Comparison of ENCODE assay signal across 1 cellular context in the genomic region with DNA sequence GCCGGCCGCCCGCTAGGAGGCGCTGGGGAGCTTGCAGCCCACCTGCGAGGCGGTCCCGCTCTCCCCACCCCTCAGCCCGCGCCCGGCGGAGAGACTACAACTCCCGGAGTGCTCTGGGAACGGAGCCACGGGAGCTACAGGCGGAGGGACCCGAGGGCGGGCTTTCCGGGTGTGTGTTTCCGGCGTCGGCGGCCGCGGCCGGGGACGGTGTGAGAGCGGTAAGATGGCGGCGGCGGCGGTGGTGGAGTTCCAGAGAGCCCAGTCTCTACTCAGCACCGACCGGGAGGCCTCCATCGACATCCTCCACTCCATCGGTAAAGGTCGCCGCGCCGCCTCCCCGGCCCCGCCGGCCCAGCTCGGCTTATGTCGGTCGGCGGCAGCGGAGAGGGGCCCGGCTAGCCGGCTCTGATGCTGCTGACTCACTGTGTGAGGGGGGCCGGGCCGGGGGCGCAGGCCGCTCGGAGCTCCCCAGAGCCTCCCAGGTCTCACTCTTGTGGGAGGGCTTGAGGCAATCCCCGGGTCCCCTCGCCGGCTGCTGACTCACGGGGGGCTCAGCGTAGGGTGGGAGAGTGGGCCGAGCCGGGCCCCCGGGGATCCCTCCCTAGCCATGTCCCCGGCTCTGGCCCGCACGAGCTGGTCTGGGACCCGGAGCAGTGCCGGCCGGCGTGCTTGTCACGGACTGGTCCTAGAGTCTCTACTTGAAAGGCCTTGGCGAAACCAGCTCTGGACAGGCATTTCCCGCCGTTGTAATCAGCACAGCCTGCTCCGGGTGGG.
TF ChIP-seq lines count a peak whose summit lies in the region.

A gene (plus strand): TSS at position 210 of the 774 bp plus-strand sequence. CDS start 14 bp downstream, at position 224.

TF ChIP-seq in K562, 482 proteins besides CTCF, POLR2A, EP300 and RAD21 (continued from another document and continues in another):
- TF ChIP-seq, protein P1, sequence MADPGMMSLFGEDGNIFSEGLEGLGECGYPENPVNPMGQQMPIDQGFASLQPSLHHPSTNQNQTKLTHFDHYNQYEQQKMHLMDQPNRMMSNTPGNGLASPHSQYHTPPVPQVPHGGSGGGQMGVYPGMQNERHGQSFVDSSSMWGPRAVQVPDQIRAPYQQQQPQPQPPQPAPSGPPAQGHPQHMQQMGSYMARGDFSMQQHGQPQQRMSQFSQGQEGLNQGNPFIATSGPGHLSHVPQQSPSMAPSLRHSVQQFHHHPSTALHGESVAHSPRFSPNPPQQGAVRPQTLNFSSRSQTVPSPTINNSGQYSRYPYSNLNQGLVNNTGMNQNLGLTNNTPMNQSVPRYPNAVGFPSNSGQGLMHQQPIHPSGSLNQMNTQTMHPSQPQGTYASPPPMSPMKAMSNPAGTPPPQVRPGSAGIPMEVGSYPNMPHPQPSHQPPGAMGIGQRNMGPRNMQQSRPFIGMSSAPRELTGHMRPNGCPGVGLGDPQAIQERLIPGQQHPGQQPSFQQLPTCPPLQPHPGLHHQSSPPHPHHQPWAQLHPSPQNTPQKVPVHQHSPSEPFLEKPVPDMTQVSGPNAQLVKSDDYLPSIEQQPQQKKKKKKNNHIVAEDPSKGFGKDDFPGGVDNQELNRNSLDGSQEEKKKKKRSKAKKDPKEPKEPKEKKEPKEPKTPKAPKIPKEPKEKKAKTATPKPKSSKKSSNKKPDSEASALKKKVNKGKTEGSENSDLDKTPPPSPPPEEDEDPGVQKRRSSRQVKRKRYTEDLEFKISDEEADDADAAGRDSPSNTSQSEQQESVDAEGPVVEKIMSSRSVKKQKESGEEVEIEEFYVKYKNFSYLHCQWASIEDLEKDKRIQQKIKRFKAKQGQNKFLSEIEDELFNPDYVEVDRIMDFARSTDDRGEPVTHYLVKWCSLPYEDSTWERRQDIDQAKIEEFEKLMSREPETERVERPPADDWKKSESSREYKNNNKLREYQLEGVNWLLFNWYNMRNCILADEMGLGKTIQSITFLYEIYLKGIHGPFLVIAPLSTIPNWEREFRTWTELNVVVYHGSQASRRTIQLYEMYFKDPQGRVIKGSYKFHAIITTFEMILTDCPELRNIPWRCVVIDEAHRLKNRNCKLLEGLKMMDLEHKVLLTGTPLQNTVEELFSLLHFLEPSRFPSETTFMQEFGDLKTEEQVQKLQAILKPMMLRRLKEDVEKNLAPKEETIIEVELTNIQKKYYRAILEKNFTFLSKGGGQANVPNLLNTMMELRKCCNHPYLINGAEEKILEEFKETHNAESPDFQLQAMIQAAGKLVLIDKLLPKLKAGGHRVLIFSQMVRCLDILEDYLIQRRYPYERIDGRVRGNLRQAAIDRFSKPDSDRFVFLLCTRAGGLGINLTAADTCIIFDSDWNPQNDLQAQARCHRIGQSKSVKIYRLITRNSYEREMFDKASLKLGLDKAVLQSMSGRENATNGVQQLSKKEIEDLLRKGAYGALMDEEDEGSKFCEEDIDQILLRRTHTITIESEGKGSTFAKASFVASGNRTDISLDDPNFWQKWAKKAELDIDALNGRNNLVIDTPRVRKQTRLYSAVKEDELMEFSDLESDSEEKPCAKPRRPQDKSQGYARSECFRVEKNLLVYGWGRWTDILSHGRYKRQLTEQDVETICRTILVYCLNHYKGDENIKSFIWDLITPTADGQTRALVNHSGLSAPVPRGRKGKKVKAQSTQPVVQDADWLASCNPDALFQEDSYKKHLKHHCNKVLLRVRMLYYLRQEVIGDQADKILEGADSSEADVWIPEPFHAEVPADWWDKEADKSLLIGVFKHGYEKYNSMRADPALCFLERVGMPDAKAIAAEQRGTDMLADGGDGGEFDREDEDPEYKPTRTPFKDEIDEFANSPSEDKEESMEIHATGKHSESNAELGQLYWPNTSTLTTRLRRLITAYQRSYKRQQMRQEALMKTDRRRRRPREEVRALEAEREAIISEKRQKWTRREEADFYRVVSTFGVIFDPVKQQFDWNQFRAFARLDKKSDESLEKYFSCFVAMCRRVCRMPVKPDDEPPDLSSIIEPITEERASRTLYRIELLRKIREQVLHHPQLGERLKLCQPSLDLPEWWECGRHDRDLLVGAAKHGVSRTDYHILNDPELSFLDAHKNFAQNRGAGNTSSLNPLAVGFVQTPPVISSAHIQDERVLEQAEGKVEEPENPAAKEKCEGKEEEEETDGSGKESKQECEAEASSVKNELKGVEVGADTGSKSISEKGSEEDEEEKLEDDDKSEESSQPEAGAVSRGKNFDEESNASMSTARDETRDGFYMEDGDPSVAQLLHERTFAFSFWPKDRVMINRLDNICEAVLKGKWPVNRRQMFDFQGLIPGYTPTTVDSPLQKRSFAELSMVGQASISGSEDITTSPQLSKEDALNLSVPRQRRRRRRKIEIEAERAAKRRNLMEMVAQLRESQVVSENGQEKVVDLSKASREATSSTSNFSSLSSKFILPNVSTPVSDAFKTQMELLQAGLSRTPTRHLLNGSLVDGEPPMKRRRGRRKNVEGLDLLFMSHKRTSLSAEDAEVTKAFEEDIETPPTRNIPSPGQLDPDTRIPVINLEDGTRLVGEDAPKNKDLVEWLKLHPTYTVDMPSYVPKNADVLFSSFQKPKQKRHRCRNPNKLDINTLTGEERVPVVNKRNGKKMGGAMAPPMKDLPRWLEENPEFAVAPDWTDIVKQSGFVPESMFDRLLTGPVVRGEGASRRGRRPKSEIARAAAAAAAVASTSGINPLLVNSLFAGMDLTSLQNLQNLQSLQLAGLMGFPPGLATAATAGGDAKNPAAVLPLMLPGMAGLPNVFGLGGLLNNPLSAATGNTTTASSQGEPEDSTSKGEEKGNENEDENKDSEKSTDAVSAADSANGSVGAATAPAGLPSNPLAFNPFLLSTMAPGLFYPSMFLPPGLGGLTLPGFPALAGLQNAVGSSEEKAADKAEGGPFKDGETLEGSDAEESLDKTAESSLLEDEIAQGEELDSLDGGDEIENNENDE (IDR thresholded peaks at IDR 0.05; ENCODE audit: low read depth, low read length), result no peak
- TF ChIP-seq, protein P2, sequence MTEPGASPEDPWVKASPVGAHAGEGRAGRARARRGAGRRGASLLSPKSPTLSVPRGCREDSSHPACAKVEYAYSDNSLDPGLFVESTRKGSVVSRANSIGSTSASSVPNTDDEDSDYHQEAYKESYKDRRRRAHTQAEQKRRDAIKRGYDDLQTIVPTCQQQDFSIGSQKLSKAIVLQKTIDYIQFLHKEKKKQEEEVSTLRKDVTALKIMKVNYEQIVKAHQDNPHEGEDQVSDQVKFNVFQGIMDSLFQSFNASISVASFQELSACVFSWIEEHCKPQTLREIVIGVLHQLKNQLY (CRISPR knock-in tag; conservative IDR thresholded peaks at IDR 0.05), result no peak
- TF ChIP-seq GABPB1 (CRISPR knock-in tag; IDR thresholded peaks at IDR 0.05) (peak; percentile 97), KLF10 (CRISPR knock-in tag; IDR thresholded peaks at IDR 0.05) (no peak), MECOM (CRISPR knock-in tag; IDR thresholded peaks at IDR 0.05) (no peak), ETV1 (tag; conservative IDR thresholded peaks at IDR 0.05; ENCODE audit: low read depth) (no peak), GTF2A2 (tag; IDR thresholded peaks at IDR 0.05) (no peak), MTA1 (IDR thresholded peaks at IDR 0.05; ENCODE audit: borderline replicate concordance) (no peak; the same call in 1 of the 2 replicates), SMAD2 (IDR thresholded peaks at IDR 0.05; ENCODE audit: low read depth, low read length) (no peak), NCOR1 (IDR thresholded peaks at IDR 0.05) (no peak), SIN3B (IDR thresholded peaks at IDR 0.05; ENCODE audit: low read depth) (peak; percentile 75), CBFA2T3 (IDR thresholded peaks at IDR 0.05) (no peak), DPF2 (IDR thresholded peaks at IDR 0.05) (peak; percentile 15; the same call in 1 of the 2 replicates), ZNF124 (CRISPR knock-in tag; IDR thresholded peaks at IDR 0.05) (no peak), ZNF217 (CRISPR knock-in tag; IDR thresholded peaks at IDR 0.05) (no peak), KAT2B (IDR thresholded peaks at IDR 0.05; ENCODE audit: low read depth, low read length) (no peak), TCF7 (IDR thresholded peaks at IDR 0.05; ENCODE audit: borderline replicate concordance) (peak; percentile 33; the same call in 1 of the 2 replicates), TAF15 (IDR thresholded peaks at IDR 0.05; ENCODE audit: low read depth, low read length) (no peak), NR3C1 (CRISPR knock-in tag; IDR thresholded peaks at IDR 0.05) (no peak)
- TF ChIP-seq, protein P3, sequence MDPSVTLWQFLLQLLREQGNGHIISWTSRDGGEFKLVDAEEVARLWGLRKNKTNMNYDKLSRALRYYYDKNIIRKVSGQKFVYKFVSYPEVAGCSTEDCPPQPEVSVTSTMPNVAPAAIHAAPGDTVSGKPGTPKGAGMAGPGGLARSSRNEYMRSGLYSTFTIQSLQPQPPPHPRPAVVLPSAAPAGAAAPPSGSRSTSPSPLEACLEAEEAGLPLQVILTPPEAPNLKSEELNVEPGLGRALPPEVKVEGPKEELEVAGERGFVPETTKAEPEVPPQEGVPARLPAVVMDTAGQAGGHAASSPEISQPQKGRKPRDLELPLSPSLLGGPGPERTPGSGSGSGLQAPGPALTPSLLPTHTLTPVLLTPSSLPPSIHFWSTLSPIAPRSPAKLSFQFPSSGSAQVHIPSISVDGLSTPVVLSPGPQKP (CRISPR knock-in tag; IDR thresholded peaks at IDR 0.05), result no peak
- TF ChIP-seq, protein P4, sequence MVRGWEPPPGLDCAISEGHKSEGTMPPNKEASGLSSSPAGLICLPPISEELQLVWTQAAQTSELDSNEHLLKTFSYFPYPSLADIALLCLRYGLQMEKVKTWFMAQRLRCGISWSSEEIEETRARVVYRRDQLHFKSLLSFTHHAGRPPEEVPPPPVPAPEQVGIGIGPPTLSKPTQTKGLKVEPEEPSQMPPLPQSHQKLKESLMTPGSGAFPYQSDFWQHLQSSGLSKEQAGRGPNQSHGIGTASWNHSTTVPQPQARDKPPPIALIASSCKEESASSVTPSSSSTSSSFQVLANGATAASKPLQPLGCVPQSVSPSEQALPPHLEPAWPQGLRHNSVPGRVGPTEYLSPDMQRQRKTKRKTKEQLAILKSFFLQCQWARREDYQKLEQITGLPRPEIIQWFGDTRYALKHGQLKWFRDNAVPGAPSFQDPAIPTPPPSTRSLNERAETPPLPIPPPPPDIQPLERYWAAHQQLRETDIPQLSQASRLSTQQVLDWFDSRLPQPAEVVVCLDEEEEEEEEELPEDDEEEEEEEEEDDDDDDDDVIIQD (CRISPR knock-in tag; IDR thresholded peaks at IDR 0.05), result no peak
- TF ChIP-seq, protein P5, sequence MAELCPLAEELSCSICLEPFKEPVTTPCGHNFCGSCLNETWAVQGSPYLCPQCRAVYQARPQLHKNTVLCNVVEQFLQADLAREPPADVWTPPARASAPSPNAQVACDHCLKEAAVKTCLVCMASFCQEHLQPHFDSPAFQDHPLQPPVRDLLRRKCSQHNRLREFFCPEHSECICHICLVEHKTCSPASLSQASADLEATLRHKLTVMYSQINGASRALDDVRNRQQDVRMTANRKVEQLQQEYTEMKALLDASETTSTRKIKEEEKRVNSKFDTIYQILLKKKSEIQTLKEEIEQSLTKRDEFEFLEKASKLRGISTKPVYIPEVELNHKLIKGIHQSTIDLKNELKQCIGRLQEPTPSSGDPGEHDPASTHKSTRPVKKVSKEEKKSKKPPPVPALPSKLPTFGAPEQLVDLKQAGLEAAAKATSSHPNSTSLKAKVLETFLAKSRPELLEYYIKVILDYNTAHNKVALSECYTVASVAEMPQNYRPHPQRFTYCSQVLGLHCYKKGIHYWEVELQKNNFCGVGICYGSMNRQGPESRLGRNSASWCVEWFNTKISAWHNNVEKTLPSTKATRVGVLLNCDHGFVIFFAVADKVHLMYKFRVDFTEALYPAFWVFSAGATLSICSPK (IDR thresholded peaks at IDR 0.05; ENCODE audit: borderline replicate concordance), result no peak
- TF ChIP-seq, protein P6, sequence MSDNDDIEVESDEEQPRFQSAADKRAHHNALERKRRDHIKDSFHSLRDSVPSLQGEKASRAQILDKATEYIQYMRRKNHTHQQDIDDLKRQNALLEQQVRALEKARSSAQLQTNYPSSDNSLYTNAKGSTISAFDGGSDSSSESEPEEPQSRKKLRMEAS (CRISPR knock-in tag; IDR thresholded peaks at IDR 0.05), result no peak
- TF ChIP-seq, protein P7, sequence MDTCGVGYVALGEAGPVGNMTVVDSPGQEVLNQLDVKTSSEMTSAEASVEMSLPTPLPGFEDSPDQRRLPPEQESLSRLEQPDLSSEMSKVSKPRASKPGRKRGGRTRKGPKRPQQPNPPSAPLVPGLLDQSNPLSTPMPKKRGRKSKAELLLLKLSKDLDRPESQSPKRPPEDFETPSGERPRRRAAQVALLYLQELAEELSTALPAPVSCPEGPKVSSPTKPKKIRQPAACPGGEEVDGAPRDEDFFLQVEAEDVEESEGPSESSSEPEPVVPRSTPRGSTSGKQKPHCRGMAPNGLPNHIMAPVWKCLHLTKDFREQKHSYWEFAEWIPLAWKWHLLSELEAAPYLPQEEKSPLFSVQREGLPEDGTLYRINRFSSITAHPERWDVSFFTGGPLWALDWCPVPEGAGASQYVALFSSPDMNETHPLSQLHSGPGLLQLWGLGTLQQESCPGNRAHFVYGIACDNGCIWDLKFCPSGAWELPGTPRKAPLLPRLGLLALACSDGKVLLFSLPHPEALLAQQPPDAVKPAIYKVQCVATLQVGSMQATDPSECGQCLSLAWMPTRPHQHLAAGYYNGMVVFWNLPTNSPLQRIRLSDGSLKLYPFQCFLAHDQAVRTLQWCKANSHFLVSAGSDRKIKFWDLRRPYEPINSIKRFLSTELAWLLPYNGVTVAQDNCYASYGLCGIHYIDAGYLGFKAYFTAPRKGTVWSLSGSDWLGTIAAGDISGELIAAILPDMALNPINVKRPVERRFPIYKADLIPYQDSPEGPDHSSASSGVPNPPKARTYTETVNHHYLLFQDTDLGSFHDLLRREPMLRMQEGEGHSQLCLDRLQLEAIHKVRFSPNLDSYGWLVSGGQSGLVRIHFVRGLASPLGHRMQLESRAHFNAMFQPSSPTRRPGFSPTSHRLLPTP (IDR thresholded peaks at IDR 0.05; ENCODE audit: borderline replicate concordance, extremely low read depth, insufficient read length), result no peak
- TF ChIP-seq, protein P8, sequence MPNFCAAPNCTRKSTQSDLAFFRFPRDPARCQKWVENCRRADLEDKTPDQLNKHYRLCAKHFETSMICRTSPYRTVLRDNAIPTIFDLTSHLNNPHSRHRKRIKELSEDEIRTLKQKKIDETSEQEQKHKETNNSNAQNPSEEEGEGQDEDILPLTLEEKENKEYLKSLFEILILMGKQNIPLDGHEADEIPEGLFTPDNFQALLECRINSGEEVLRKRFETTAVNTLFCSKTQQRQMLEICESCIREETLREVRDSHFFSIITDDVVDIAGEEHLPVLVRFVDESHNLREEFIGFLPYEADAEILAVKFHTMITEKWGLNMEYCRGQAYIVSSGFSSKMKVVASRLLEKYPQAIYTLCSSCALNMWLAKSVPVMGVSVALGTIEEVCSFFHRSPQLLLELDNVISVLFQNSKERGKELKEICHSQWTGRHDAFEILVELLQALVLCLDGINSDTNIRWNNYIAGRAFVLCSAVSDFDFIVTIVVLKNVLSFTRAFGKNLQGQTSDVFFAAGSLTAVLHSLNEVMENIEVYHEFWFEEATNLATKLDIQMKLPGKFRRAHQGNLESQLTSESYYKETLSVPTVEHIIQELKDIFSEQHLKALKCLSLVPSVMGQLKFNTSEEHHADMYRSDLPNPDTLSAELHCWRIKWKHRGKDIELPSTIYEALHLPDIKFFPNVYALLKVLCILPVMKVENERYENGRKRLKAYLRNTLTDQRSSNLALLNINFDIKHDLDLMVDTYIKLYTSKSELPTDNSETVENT (CRISPR knock-in tag; IDR thresholded peaks at IDR 0.05), result no peak
- TF ChIP-seq, protein P9, sequence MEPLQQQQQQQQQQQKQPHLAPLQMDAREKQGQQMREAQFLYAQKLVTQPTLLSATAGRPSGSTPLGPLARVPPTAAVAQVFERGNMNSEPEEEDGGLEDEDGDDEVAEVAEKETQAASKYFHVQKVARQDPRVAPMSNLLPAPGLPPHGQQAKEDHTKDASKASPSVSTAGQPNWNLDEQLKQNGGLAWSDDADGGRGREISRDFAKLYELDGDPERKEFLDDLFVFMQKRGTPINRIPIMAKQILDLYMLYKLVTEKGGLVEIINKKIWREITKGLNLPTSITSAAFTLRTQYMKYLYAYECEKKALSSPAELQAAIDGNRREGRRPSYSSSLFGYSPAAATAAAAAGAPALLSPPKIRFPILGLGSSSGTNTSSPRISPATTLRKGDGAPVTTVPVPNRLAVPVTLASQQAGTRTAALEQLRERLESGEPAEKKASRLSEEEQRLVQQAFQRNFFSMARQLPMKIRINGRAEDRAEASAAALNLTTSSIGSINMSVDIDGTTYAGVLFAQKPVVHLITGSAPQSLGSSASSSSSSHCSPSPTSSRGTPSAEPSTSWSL (CRISPR knock-in tag; IDR thresholded peaks at IDR 0.05; ENCODE audit: borderline replicate concordance), result no peak
